In the genomic region with DNA sequence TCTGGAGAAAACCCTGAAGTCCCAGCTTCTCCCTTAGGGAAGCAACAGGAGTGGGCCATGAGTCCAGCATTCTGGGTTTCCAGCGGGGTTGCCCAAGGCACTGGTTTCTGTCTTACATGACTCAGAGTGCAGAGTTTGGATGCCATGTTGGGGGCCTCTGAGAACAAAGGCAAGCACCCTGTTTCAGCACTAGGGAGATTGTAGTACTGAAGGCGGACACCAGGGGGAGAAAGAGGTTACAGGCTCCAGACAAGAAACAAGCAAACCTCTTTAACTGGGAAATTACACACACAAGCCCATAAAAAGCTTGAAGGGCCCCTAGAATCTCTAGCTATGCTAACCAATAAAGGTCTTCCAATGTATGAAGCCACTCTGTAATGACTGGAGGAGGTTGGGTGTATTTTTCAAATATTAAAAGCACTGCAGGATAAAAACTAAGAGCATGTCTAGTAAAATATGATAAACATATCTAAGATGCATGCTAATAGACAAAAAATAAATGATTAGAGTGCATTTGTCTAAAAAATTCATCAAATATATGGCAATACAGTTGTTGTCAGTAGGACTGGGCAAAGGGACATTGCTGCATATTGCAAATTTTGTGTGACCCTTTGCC, we compare ENCODE assay signal across 8 cellular contexts.
A peak's percentile ranks its signal among the peaks of the same experiment; 100 is the strongest.
DNase-seq lines count a peak whose midpoint lies in the region; ATAC-seq and TF ChIP-seq lines count a peak whose summit lies in the region.

No MANE protein-coding gene starts in this region.

- H3K27ac ChIP-seq in C4-2B: no peak overlapping the region

- H3K4me2 ChIP-seq in Loucy (ENCODE audit: low read depth, low read length, poor library complexity, severe bottlenecking): no peak overlapping the region

- no peaks in the 10 kb centered on the region for H3F3A ChIP-seq in Loucy (ENCODE audit: low read depth)

- no peaks in the 10 kb centered on the region for H3K36me3 ChIP-seq in Loucy (ENCODE audit: insufficient read depth, low read length)

- H3K4me3 ChIP-seq in Loucy (ENCODE audit: low read length, poor library complexity, severe bottlenecking) (no peak overlapping the region), astrocyte of the spinal cord (ENCODE audit: low read depth, low read length) (no peak overlapping the region)

- peaks cover 4% of the 10 kb centered on the region for H3K4me1 ChIP-seq in Loucy (ENCODE audit: insufficient read depth, low read length, poor library complexity, severe bottlenecking)

- peak overlapping the region; percentile 69 for H2AFZ ChIP-seq in Loucy (ENCODE audit: low read length)

- H4K20me1 ChIP-seq in Loucy (ENCODE audit: insufficient read depth, low read length, poor library complexity, severe bottlenecking): no peaks in the 10 kb centered on the region

- in situ Hi-C loops in astrocyte of the spinal cord (cut with HindIII; ENCODE audit: low sequenced_read_pairs): no loop called here

- no peaks in the 10 kb centered on the region for H3K9me3 ChIP-seq in Loucy (ENCODE audit: insufficient read depth, low read depth, low read length)

- DNase-seq in T-helper 9 cell (peak; percentile 47), astrocyte of the spinal cord (ENCODE audit: low read depth, low spot score) (peak; percentile 14), iris pigment epithelial cell (ENCODE audit: low read depth) (peak; percentile 58)
- DNase-seq in stimulated activated CD4-positive, alpha-beta T cell treated with anti-CD3 and anti-CD28 coated beads, Interleukin-2, amount 100 ng/mL, for 4 hours (ENCODE audit: low read depth): peak; percentile 27

- H3K27me3 ChIP-seq in Loucy (ENCODE audit: insufficient read depth, low read length, poor library complexity, severe bottlenecking): no peaks in the 10 kb centered on the region

- H3K9me2 ChIP-seq in Loucy (replicated peaks; ENCODE audit: low read depth, low read length): no peaks in the 10 kb centered on the region

- TF ChIP-seq CTCF in C4-2B (conservative IDR thresholded peaks at IDR 0.05): peak; percentile 87
- TF ChIP-seq CTCF in Loucy (conservative IDR thresholded peaks at IDR 0.05; ENCODE audit: low read length): peak; percentile 81
- peak; percentile 61 for TF ChIP-seq CTCF in astrocyte of the spinal cord (IDR thresholded peaks at IDR 0.05; ENCODE audit: low read depth, low read length)

- H3K79me2 ChIP-seq in Loucy (ENCODE audit: insufficient read depth, low read length): no peaks in the 10 kb centered on the region

- ATAC-seq in GM19395 (IDR thresholded peaks at IDR 0.05; ENCODE audit: unreplicated experiment) (peak; percentile 76), GM18519 (IDR thresholded peaks at IDR 0.05; ENCODE audit: low FRiP score, unreplicated experiment) (no peak)

- H3K9ac ChIP-seq in Loucy (ENCODE audit: low read depth, low read length, poor library complexity, severe bottlenecking): no peak overlapping the region
